In genomic region chr10:3435671-3436070, GRCh38 we compare ENCODE assay signal across 23 cellular contexts.
A peak's percentile ranks its signal among the peaks of the same experiment; 100 is the strongest.
DNase-seq lines count a peak whose midpoint lies in the region; ATAC-seq and TF ChIP-seq lines count a peak whose summit lies in the region.
"Had no signal": no experiment of that assay in that cellular context is flagged by ENCODE, and none has a peak within 500 bp of the region (broad histone marks: within the 10 kb centered on the region; RNA-seq: fewer than 3 reads in every experiment).

No MANE protein-coding gene starts in this region.

- DNase-seq in HCEC 1CT (peak; percentile 73), fibroblast of mammary gland (ENCODE audit: low read depth) (peak; percentile 16), pulmonary artery endothelial cell (ENCODE audit: low read depth, low spot score) (peak; percentile 56), DMS53 treated with DMSO at 0.1 percent for 48 hours (lab: John Stamatoyannopoulos, UW; ENCODE audit: unreplicated experiment) (no peak), NCI-H345 (lab: John Stamatoyannopoulos, UW) (no peak)
- DNase-seq: activated T-cell treated with anti-CD3 and anti-CD28 coated beads, Interleukin-2, amount 50 U/mL, for 1 hour; adrenal gland; CD4-positive, CD25-positive, alpha-beta regulatory T cell; cortex of kidney; H7; heart right ventricle; left cardiac atrium; NCI-H1092; NCI-H187; NCI-H2227 treated with DMSO at 0.1 percent for 48 hours; NCI-H82; SHP77; T-cell had no signal

- H3K4me3 ChIP-seq in WI38 (ENCODE audit: low read depth, low read length) (peak overlapping the region; percentile 12; the same call in 1 of the 2 replicates), fibroblast of mammary gland (ENCODE audit: control insufficient read depth, low read depth, low read length) (no peak overlapping the region)
- H3K4me3 ChIP-seq: adrenal gland, cardiac muscle cell, heart right ventricle, prostate gland had no signal

- ATAC-seq in HG03565 (IDR thresholded peaks at IDR 0.05; ENCODE audit: unreplicated experiment) = no peak
- ATAC-seq: HepG2, left cardiac atrium, T-cell had no signal

- TF ChIP-seq CTCF in WI38 (IDR thresholded peaks at IDR 0.05; ENCODE audit: low read depth, low read length) (no peak), fibroblast of mammary gland (conservative IDR thresholded peaks at IDR 0.05; ENCODE audit: control insufficient read depth, insufficient read depth, low read depth, low read length) (no peak)

Comparison
In these comparisons a context has a peak if more than half of its experiments do, and no peak if none do; other contexts are left out.
1. DNase-seq: peak in HCEC 1CT (single experiment), fibroblast of mammary gland (single experiment) and pulmonary artery endothelial cell (single experiment); none in DMS53 treated with DMSO at 0.1 percent for 48 hours (single experiment) and NCI-H345 (single experiment).